Comparison of ENCODE assay signal across 1 cellular context in the genomic region with DNA sequence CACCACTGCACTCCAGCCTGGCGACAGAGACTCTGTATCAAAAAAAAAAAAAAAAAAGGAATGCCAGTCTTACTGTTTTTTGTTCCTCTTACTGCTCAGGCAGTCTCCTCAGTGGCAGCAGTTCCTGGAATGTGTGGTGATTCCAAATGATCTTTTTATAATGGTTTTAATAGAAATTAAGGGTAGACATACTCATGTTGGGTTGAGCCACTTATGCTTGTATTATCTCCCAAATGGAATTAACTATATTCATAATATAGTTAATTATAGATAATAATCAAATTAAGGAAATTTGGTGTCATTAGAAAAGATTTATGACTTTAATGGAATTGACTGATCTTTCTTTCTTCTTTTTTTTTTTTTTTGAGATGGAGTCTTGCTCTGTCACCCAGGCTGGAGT.
TF ChIP-seq lines count a peak whose summit lies in the region.

No MANE protein-coding gene starts in this region.

TF ChIP-seq in GM12878, 131 proteins besides CTCF, POLR2A, EP300 and RAD21 (continued from another document):
- TF ChIP-seq, protein P1, sequence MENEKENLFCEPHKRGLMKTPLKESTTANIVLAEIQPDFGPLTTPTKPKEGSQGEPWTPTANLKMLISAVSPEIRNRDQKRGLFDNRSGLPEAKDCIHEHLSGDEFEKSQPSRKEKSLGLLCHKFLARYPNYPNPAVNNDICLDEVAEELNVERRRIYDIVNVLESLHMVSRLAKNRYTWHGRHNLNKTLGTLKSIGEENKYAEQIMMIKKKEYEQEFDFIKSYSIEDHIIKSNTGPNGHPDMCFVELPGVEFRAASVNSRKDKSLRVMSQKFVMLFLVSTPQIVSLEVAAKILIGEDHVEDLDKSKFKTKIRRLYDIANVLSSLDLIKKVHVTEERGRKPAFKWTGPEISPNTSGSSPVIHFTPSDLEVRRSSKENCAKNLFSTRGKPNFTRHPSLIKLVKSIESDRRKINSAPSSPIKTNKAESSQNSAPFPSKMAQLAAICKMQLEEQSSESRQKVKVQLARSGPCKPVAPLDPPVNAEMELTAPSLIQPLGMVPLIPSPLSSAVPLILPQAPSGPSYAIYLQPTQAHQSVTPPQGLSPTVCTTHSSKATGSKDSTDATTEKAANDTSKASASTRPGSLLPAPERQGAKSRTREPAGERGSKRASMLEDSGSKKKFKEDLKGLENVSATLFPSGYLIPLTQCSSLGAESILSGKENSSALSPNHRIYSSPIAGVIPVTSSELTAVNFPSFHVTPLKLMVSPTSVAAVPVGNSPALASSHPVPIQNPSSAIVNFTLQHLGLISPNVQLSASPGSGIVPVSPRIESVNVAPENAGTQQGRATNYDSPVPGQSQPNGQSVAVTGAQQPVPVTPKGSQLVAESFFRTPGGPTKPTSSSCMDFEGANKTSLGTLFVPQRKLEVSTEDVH (IDR thresholded peaks at IDR 0.05; ENCODE audit: low read depth, partially characterized antibody): no peak
- TF ChIP-seq RBBP5 (conservative IDR thresholded peaks at IDR 0.05): no peak
- TF ChIP-seq SMAD5 (IDR thresholded peaks at IDR 0.05; ENCODE audit: low read depth): no peak
- TF ChIP-seq TCF7 (IDR thresholded peaks at IDR 0.05; ENCODE audit: borderline replicate concordance): no peak
- no peak for TF ChIP-seq BACH1 (IDR thresholded peaks at IDR 0.05; ENCODE audit: borderline replicate concordance)
- TF ChIP-seq WRNIP1 (IDR thresholded peaks at IDR 0.05; ENCODE audit: borderline replicate concordance, low read depth, low read length): no peak
- TF ChIP-seq PAX8 (IDR thresholded peaks at IDR 0.05): no peak
- no peak for TF ChIP-seq MEF2B (IDR thresholded peaks at IDR 0.05; ENCODE audit: partially characterized antibody, poor library complexity, severe bottlenecking)
